Comparison of ENCODE assay signal across 20 cellular contexts in the genomic region with DNA sequence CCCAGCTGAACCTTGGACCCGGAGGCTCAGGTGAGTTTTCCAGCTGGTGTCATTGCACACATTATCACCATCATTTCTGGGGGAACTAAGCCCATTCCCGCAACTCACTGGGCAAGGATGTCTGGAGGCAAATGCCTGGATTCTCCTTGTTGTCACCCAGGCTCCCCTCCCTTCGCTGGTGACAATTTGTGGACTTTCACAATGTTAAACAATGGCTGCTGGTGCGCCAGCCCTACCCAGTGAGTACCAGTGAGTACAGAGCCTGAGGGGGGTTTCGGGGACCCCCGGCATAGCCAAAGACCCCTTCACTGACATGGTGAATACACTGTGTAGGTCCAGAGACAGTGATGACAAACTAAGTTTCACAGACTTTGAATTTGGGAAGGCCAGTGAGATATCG.
A peak's percentile ranks its signal among the peaks of the same experiment; 100 is the strongest.
DNase-seq lines count a peak whose midpoint lies in the region; ATAC-seq, FAIRE-seq and TF ChIP-seq lines count a peak whose summit lies in the region.
"Had no signal": no experiment of that assay in that cellular context is flagged by ENCODE, and none has a peak within 500 bp of the region (broad histone marks: within the 10 kb centered on the region; RNA-seq: fewer than 3 reads in every experiment).

No MANE protein-coding gene starts in this region.

- CTCF ChIA-PET in GM12878 (lab: Yijun Ruan, JAX), result no interaction called here
- CTCF ChIA-PET in naive thymus-derived CD4-positive, alpha-beta T cell (lab: Charles Lee), result no interaction called here

- no peak overlapping the region for H3K4me3 Mint-ChIP-seq in naive thymus-derived CD4-positive, alpha-beta T cell

- TF ChIP-seq POLR2A in GM12878 (IDR thresholded peaks at IDR 0.05; ENCODE audit: low read depth, low read length) (no peak), transverse colon (IDR thresholded peaks at IDR 0.05) (no peak)

- H3K4me2 ChIP-seq in GM12878 (ENCODE audit: control insufficient read depth, insufficient read depth), result peak overlapping the region; percentile 7; the same call in 1 of the 2 replicates
- no peak overlapping the region for H3K4me2 ChIP-seq in osteoblast (ENCODE audit: insufficient read depth, low read length)

- no peak overlapping the region; the same call in 1 of the 2 replicates for H2AFZ ChIP-seq in GM12878 (ENCODE audit: control insufficient read depth, low read depth, low read length)
- no peak overlapping the region for H2AFZ ChIP-seq in osteoblast (ENCODE audit: low read length)

- H3K4me1 ChIP-seq in GM12878 (ENCODE audit: control insufficient read depth, insufficient read depth, low read length), result peaks cover 7% of the 10 kb centered on the region
- no peaks in the 10 kb centered on the region for H3K4me1 ChIP-seq in osteoblast (ENCODE audit: insufficient read depth, low read length)
- H3K4me1 ChIP-seq in transverse colon, result no peaks in the 10 kb centered on the region
- H3K4me1 ChIP-seq in naive thymus-derived CD4-positive, alpha-beta T cell (ENCODE audit: control insufficient read depth in 2 of 2, insufficient read depth in 2 of 2, low read length in 2 of 2), result no peaks in the 10 kb centered on the region

- H3K9me3 Mint-ChIP-seq in naive thymus-derived CD4-positive, alpha-beta T cell, result peaks cover 0 to 5% (median 0%) of the 10 kb centered on the region in 11 donors

- in situ Hi-C loops in GM12878 (cut with MboI), result no loop called here
- in situ Hi-C loops in transverse colon (cut with MboI; ENCODE audit: low pct_ligation_motif_present in 1 of 4, low pct_unique_long_range_greater_than_20kb in 1 of 4, low sequenced_read_pairs in 3 of 4), result no loop called here

- H3K4me3 ChIP-seq in GM12878 (no peak overlapping the region), osteoblast (ENCODE audit: insufficient read depth, low read length) (no peak overlapping the region), transverse colon (no peak overlapping the region)
- H3K4me3 ChIP-seq in naive thymus-derived CD4-positive, alpha-beta T cell (ENCODE audit: low read length), result no peak overlapping the region

- H3K9me3 ChIP-seq in GM12878 (replicated peaks; ENCODE audit: control insufficient read depth, insufficient read depth, low read length) (no peaks in the 10 kb centered on the region; the same call in 2 of the 3 replicates), osteoblast (ENCODE audit: low read depth, low read length) (no peaks in the 10 kb centered on the region), transverse colon (no peaks in the 10 kb centered on the region)
- H3K9me3 ChIP-seq in naive thymus-derived CD4-positive, alpha-beta T cell (ENCODE audit: control insufficient read depth in 2 of 3, low read length in 3 of 3), result peaks cover 0 to 3% (median 0%) of the 10 kb centered on the region in 3 experiments

- H3K79me2 ChIP-seq in GM12878 (ENCODE audit: control insufficient read depth, insufficient read depth, low read length) (no peaks in the 10 kb centered on the region), osteoblast (ENCODE audit: insufficient read depth, low read length) (no peaks in the 10 kb centered on the region)

- intact Hi-C loops in GM12878 (cut with micrococcal nuclease; ENCODE audit: unreplicated experiment) (no loop called here), transverse colon (cut with DNase I; ENCODE audit: low total_unique reads) (no loop called here)
- intact Hi-C loops in naive thymus-derived CD4-positive, alpha-beta T cell (cut with micrococcal nuclease), result no loop called here

- TF ChIP-seq RAD21 in GM12878 (IDR thresholded peaks at IDR 0.05; ENCODE audit: insufficient read depth, low read depth, low read length), result no peak

- H3K36me3 Mint-ChIP-seq in naive thymus-derived CD4-positive, alpha-beta T cell, result no peaks in the 10 kb centered on the region

- 73% methylated on average over 7 of the region's 7 CpGs for WGBS in GM12878 (ENCODE audit: insufficient coverage, insufficient replicate concordance, low lambda C conversion rate, missing lambda C conversion rate)
- 89 to 100% methylated on average over 1 to 7 of the region's 7 CpGs for WGBS in transverse colon (ENCODE audit: low coverage in 1 of 2), 2 donors

- FAIRE-seq in GM12878 (lab: Jason Lieb, UNC), result no peak
- FAIRE-seq: GM12892, HepG2 had no signal

- H3K27ac Mint-ChIP-seq in naive thymus-derived CD4-positive, alpha-beta T cell, result no peak overlapping the region

- no peaks in the 10 kb centered on the region for H3K36me3 ChIP-seq in GM12878 (ENCODE audit: control insufficient read depth in 2 of 2, insufficient read depth in 2 of 2, low read length in 1 of 2)
- no peaks in the 10 kb centered on the region for H3K36me3 ChIP-seq in osteoblast (ENCODE audit: insufficient read depth, low read length)
- H3K36me3 ChIP-seq in transverse colon, result no peaks in the 10 kb centered on the region
- H3K36me3 ChIP-seq in naive thymus-derived CD4-positive, alpha-beta T cell (ENCODE audit: control insufficient read depth in 2 of 3, insufficient read depth in 3 of 3, low read length in 3 of 3), result no peaks in the 10 kb centered on the region

- SMC1A ChIA-PET in GM12878 (lab: Charles Lee; ENCODE audit: uncharacterized antibody, unreplicated experiment), result no interaction called here

- no peaks in the 10 kb centered on the region for H3K27me3 ChIP-seq in GM12878 (replicated peaks in 1 of 2; ENCODE audit: control insufficient read depth in 2 of 2, insufficient read depth in 2 of 2, low read length in 1 of 2)
- no peaks in the 10 kb centered on the region for H3K27me3 ChIP-seq in osteoblast (ENCODE audit: insufficient read depth, low read length)
- no peaks in the 10 kb centered on the region for H3K27me3 ChIP-seq in transverse colon
- no peaks in the 10 kb centered on the region for H3K27me3 ChIP-seq in naive thymus-derived CD4-positive, alpha-beta T cell (ENCODE audit: control insufficient read depth in 2 of 2, insufficient read depth in 2 of 2, low read length in 2 of 2)

- TF ChIP-seq EP300 in GM12878 (IDR thresholded peaks at IDR 0.05; ENCODE audit: borderline replicate concordance in 1 of 2, control insufficient read depth in 1 of 2, low read depth in 2 of 2, low read length in 2 of 2), result no peak
- no peak for TF ChIP-seq EP300 in transverse colon (IDR thresholded peaks at IDR 0.05; ENCODE audit: low read depth)

- POLR2A ChIA-PET in GM12878 (lab: Charles Lee), result no interaction called here
- POLR2A ChIA-PET in naive thymus-derived CD4-positive, alpha-beta T cell (lab: Charles Lee), result no interaction called here

- TF ChIP-seq CTCF in GM12878 (IDR thresholded peaks at IDR 0.05 in 2 of 3, conservative IDR thresholded peaks at IDR 0.05 in 1 of 3; ENCODE audit: control insufficient read depth in 2 of 3, extremely low read depth in 1 of 3, insufficient read depth in 1 of 3, low read depth in 3 of 3, low read length in 3 of 3), result no peak
- TF ChIP-seq CTCF in osteoblast (IDR thresholded peaks at IDR 0.05; ENCODE audit: extremely low read depth, low read depth, low read length), result no peak
- TF ChIP-seq CTCF in transverse colon (IDR thresholded peaks at IDR 0.05), result no peak

- peaks cover 0 to 22% (median 0%) of the 10 kb centered on the region in 7 donors for H3K4me1 Mint-ChIP-seq in naive thymus-derived CD4-positive, alpha-beta T cell

- H4K20me1 ChIP-seq in GM12878 (ENCODE audit: control insufficient read depth, insufficient read depth) (no peaks in the 10 kb centered on the region), osteoblast (ENCODE audit: insufficient read depth, low read length) (no peaks in the 10 kb centered on the region)

- no peak overlapping the region for H3K27ac ChIP-seq in GM12878 (ENCODE audit: control insufficient read depth, insufficient read depth)
- H3K27ac ChIP-seq in osteoblast (ENCODE audit: low read depth, low read length), result no peak overlapping the region
- no peak overlapping the region for H3K27ac ChIP-seq in transverse colon
- H3K27ac ChIP-seq in naive thymus-derived CD4-positive, alpha-beta T cell (ENCODE audit: low read depth, low read length), result no peak overlapping the region
- H3K27ac ChIP-seq: 22Rv1 had no signal

- RAD21 ChIA-PET in GM12878 (lab: Charles Lee; ENCODE audit: unreplicated experiment), result no interaction called here

- BruUV-seq in GM12878 (replicated peaks; lab: Mats Ljungman, UMichigan), result no TSS peak

- H3K9ac ChIP-seq in GM12878 (ENCODE audit: control insufficient read depth, insufficient read depth, low read length), result no peak overlapping the region

- no peak for ATAC-seq in GM12878
- no peak for ATAC-seq in naive thymus-derived CD4-positive, alpha-beta T cell
- ATAC-seq: HepG2, SK-N-SH treated with all-trans-retinoic acid at 6 μM for 48 hours had no signal

- H3K27me3 Mint-ChIP-seq in naive thymus-derived CD4-positive, alpha-beta T cell, result peaks cover 0 to 8% (median 0%) of the 10 kb centered on the region in 5 donors

- peak; percentile 21 for DNase-seq in activated effector memory CD4-positive, alpha-beta T cell treated with anti-CD3 and anti-CD28 coated beads, Interleukin-2, amount 50 U/mL, for 16 hours
- DNase-seq in activated effector memory CD4-positive, alpha-beta T cell treated with Interleukin-2 at 50 U/mL for 16 hours, result no peak
- no peak for DNase-seq in GM12878 (ENCODE audit: low read depth, low spot score)
- DNase-seq in osteoblast (ENCODE audit: insufficient read length, low spot score, missing footprints), result peak; percentile 58
- DNase-seq in transverse colon, result peak; percentile 1
- no peak for DNase-seq in naive thymus-derived CD4-positive, alpha-beta T cell
- no peak for DNase-seq in NCI-H1105 (lab: John Stamatoyannopoulos, UW)
- DNase-seq in midbrain (lab: John Stamatoyannopoulos, UW), result no peak
- DNase-seq: C1 segment of cervical spinal cord, GF-D8, KG1, NCI-H1436 treated with DMSO at 0.1 percent for 48 hours, NCI-H2029 treated with DMSO at 0.1 percent for 48 hours, NCI-H2171 treated with DMSO at 0.1 percent for 48 hours, NCI-H82, Right ventricle myocardium superior had no signal

TF ChIP-seq in GM12878, 131 proteins besides CTCF, POLR2A, EP300 and RAD21 (continues in another document):
- TF ChIP-seq NR2C1 (IDR thresholded peaks at IDR 0.05), result no peak
- TF ChIP-seq NFIC (IDR thresholded peaks at IDR 0.05; ENCODE audit: low read depth, low read length), result no peak
- no peak for TF ChIP-seq NRF1 (conservative IDR thresholded peaks at IDR 0.05; ENCODE audit: low read depth, low read length)
- no peak for TF ChIP-seq ZNF622 (IDR thresholded peaks at IDR 0.05)
- no peak for TF ChIP-seq BCL11A (IDR thresholded peaks at IDR 0.05; ENCODE audit: low read depth, low read length)
- no peak for TF ChIP-seq BHLHE40 (IDR thresholded peaks at IDR 0.05; ENCODE audit: borderline replicate concordance in 1 of 2, low read depth in 2 of 2, low read length in 1 of 2)
- TF ChIP-seq, protein P1, sequence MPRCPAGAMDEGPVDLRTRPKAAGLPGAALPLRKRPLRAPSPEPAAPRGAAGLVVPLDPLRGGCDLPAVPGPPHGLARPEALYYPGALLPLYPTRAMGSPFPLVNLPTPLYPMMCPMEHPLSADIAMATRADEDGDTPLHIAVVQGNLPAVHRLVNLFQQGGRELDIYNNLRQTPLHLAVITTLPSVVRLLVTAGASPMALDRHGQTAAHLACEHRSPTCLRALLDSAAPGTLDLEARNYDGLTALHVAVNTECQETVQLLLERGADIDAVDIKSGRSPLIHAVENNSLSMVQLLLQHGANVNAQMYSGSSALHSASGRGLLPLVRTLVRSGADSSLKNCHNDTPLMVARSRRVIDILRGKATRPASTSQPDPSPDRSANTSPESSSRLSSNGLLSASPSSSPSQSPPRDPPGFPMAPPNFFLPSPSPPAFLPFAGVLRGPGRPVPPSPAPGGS (IDR thresholded peaks at IDR 0.05; ENCODE audit: borderline replicate concordance, insufficient read depth, low read depth, low read length, poor library complexity, severe bottlenecking), result no peak

Comparison
In these comparisons a context has a peak if more than half of its experiments do, and no peak if none do; other contexts are left out.
1. DNase-seq: peak in activated effector memory CD4-positive, alpha-beta T cell treated with anti-CD3 and anti-CD28 coated beads, Interleukin-2, amount 50 U/mL, for 16 hours (single experiment), osteoblast (single experiment) and transverse colon (single experiment); none in activated effector memory CD4-positive, alpha-beta T cell treated with Interleukin-2 at 50 U/mL for 16 hours (single experiment), GM12878 (single experiment), naive thymus-derived CD4-positive, alpha-beta T cell (0 of 9), NCI-H1105 (single experiment) and midbrain (single experiment).